Comparison of ENCODE assay signal across 27 cellular contexts in the genomic region with DNA sequence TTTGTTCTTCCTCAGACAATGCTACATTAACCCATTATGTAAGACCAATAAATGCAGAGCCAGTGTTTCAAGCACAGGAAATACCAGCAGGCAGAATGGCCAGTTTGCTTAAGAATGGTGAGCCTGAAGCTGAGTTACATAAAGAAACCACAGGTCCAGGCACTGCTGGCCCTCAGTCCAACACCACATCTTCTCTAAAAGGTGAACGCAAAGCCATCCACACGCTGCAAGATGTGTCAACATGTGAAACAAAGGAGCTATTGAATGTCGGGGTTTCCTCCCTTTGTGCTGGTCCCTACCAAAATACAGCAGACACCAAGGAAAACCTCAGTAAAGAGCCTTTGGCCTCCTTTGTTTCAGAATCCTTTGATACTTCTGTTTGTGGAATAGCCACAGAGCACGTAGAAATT.
DNase-seq lines count a peak whose midpoint lies in the region; ATAC-seq, FAIRE-seq and TF ChIP-seq lines count a peak whose summit lies in the region.
"Had no signal": no experiment of that assay in that cellular context is flagged by ENCODE, and none has a peak within 500 bp of the region (broad histone marks: within the 10 kb centered on the region; RNA-seq: fewer than 3 reads in every experiment).

No MANE protein-coding gene starts in this region.

- intact Hi-C loops in HepG2 (cut with micrococcal nuclease; ENCODE audit: unreplicated experiment) (loop anchor here (5.0 kb wide), 1 partner anchor 56 kb away; no protein-coding TSS in a partner anchor), right lobe of liver (cut with DNase I) (loop anchor here in 1 of 2 donors (10.0 kb wide), 1 partner anchor 114 kb away; no protein-coding TSS in a partner anchor), uterus (cut with DNase I; ENCODE audit: low total_unique reads) (no loop called here), cardiac septum (cut with DNase I) (no loop called here)

- CTCF ChIA-PET in HepG2 (lab: Yijun Ruan, JAX; ENCODE audit: low intra/inter-chr PET ratio, low total read pairs), result no interaction called here

- TF ChIP-seq EP300 in HepG2 (IDR thresholded peaks at IDR 0.05; ENCODE audit: low read depth in 2 of 2, low read length in 2 of 2), result peak in 1 of 2 experiments; percentile 49; a peak in 2 of 4 replicates
- TF ChIP-seq EP300 in HepG2 (CRISPR knock-in tag; IDR thresholded peaks at IDR 0.05; ENCODE audit: borderline replicate concordance), result no peak

- peak; percentile 78 for FAIRE-seq in HepG2 (lab: Jason Lieb, UNC)
- FAIRE-seq: A204.1, GM12891, GM19239 had no signal

- H3K36me3 ChIP-seq in HepG2 (replicated peaks in 1 of 2; ENCODE audit: control insufficient read depth in 1 of 2, insufficient read depth in 2 of 2, low read length in 2 of 2) (peaks cover 15 to 38% of the 10 kb centered on the region in 2 experiments), right lobe of liver (peaks cover 0 to 17% (median 4%) of the 10 kb centered on the region in 4 donors), mesodermal cell (ENCODE audit: control insufficient read depth, insufficient read depth, low read length) (peaks cover 81% of the 10 kb centered on the region), uterus (no peaks in the 10 kb centered on the region)

- DNase-seq in HepG2 (ENCODE audit: low spot score) (peak; percentile 91), right lobe of liver (no peak), dermis blood vessel endothelial cell (peak; percentile 37), NCI-H524 (lab: John Stamatoyannopoulos, UW) (no peak), SW480 (ENCODE audit: low spot score) (no peak), uterus (no peak), cardiac septum (ENCODE audit: low spot score) (no peak)
- DNase-seq: C1 segment of cervical spinal cord; CD4-positive, alpha-beta memory T cell; COR-L47; EL; GDM1; H7; Kasumi-1; NCI-H1105; NCI-H1436 treated with DMSO at 0.1 percent for 48 hours; NCI-H2029; NCI-H446; NCI-H526; Right ventricle myocardium superior; RPMI8226 had no signal

- no peak for TF ChIP-seq RAD21 in HepG2 (CRISPR knock-in tag; IDR thresholded peaks at IDR 0.05)

- H3K9ac ChIP-seq in HepG2 (ENCODE audit: insufficient read depth, low read depth, low read length), result no peak overlapping the region

- H3K4me3 ChIP-seq in HepG2 (replicated peaks in 1 of 3; ENCODE audit: insufficient read depth in 1 of 3, low read depth in 2 of 3, low read length in 3 of 3), result no peak overlapping the region
- H3K4me3 ChIP-seq in right lobe of liver, result no peak overlapping the region
- H3K4me3 ChIP-seq in mesodermal cell (ENCODE audit: extremely low read depth, insufficient read depth, low read length, poor library complexity, severe bottlenecking), result no peak overlapping the region
- H3K4me3 ChIP-seq in uterus, result no peak overlapping the region
- H3K4me3 ChIP-seq: SJSA1 had no signal

- WGBS in HepG2 (ENCODE audit: low lambda C conversion rate), result 26% methylated on average over 4 of the region's 4 CpGs
- 97% methylated on average over 3 of the region's 4 CpGs for WGBS in right lobe of liver (ENCODE audit: insufficient coverage, low coverage, low lambda C conversion rate, missing lambda C conversion rate)
- WGBS in mesodermal cell (ENCODE audit: insufficient coverage in 2 of 2), 2 experiments, result 80 to 87% methylated on average over 4 of the region's 4 CpGs

- ATAC-seq in HepG2 (peak; percentile 78), right lobe of liver (no peak)

- H3K4me1 ChIP-seq in HepG2 (ENCODE audit: insufficient read depth, low read length) (peaks cover 42% of the 10 kb centered on the region), right lobe of liver (peaks cover 0 to 6% (median 0%) of the 10 kb centered on the region in 4 donors), mesodermal cell (ENCODE audit: control insufficient read depth, insufficient read depth, low read length, poor library complexity, severe bottlenecking) (no peaks in the 10 kb centered on the region), uterus (no peaks in the 10 kb centered on the region)
- H3K4me1 ChIP-seq: SJSA1 had no signal

- no peaks in the 10 kb centered on the region for H4K20me1 ChIP-seq in HepG2 (ENCODE audit: insufficient read depth, low read length)

- in situ Hi-C loops in HepG2 (cut with HindIII; ENCODE audit: extremely low pct_ligation_motif_present, low pct_unique_long_range_greater_than_20kb), result no loop called here

- peak overlapping the region; percentile 22 for H3K27ac ChIP-seq in HepG2 (ENCODE audit: extremely low read length, insufficient read depth, low read length)
- no peak overlapping the region for H3K27ac ChIP-seq in right lobe of liver
- peak overlapping the region; percentile 24 for H3K27ac ChIP-seq in mesodermal cell (ENCODE audit: low read depth, low read length, severe bottlenecking)
- H3K27ac ChIP-seq in uterus, result no peak overlapping the region
- H3K27ac ChIP-seq: HL-60, SJSA1 had no signal

- peaks cover 26% of the 10 kb centered on the region for H3K79me2 ChIP-seq in HepG2 (ENCODE audit: insufficient read depth, low read length)

- H3K9me3 ChIP-seq in HepG2 (ENCODE audit: low read length) (no peaks in the 10 kb centered on the region), right lobe of liver (no peaks in the 10 kb centered on the region), mesodermal cell (ENCODE audit: control insufficient read depth, low read length) (no peaks in the 10 kb centered on the region), uterus (no peaks in the 10 kb centered on the region)
- H3K9me3 ChIP-seq: SJSA1 had no signal

- H3K27me3 ChIP-seq in HepG2 (ENCODE audit: control insufficient read depth in 1 of 2, insufficient read depth in 2 of 2, low read length in 2 of 2) (no peaks in the 10 kb centered on the region), right lobe of liver (no peaks in the 10 kb centered on the region), uterus (no peaks in the 10 kb centered on the region)
- H3K27me3 ChIP-seq: SJSA1 had no signal

- H3K4me2 ChIP-seq in HepG2 (ENCODE audit: low read depth, low read length), result peak overlapping the region; percentile 46

- no peak overlapping the region for H2AFZ ChIP-seq in HepG2 (ENCODE audit: low read length)

- POLR2A ChIA-PET in HepG2 (lab: Yijun Ruan, JAX), result interaction anchor here (1.0 kb wide), 2 partner anchors 55 to 88 kb away, joined by 4 read pairs; no protein-coding TSS in a partner anchor

- no peak for TF ChIP-seq POLR2A in HepG2 (IDR thresholded peaks at IDR 0.05; ENCODE audit: insufficient read depth in 1 of 2, low read depth in 2 of 2, low read length in 2 of 2)
- no peak for TF ChIP-seq POLR2A in right lobe of liver (IDR thresholded peaks at IDR 0.05)
- TF ChIP-seq POLR2A in uterus (IDR thresholded peaks at IDR 0.05), result no peak

- TF ChIP-seq CTCF in HepG2 (CRISPR knock-in tag; IDR thresholded peaks at IDR 0.05) (no peak), right lobe of liver (IDR thresholded peaks at IDR 0.05) (no peak), uterus (IDR thresholded peaks at IDR 0.05) (no peak)

- no TSS peak for BruUV-seq in HepG2 (replicated peaks; lab: Mats Ljungman, UMichigan)

TF ChIP-seq in HepG2, 621 proteins besides CTCF, POLR2A, EP300 and RAD21 (continues in another document):
- TF ChIP-seq, protein P1, sequence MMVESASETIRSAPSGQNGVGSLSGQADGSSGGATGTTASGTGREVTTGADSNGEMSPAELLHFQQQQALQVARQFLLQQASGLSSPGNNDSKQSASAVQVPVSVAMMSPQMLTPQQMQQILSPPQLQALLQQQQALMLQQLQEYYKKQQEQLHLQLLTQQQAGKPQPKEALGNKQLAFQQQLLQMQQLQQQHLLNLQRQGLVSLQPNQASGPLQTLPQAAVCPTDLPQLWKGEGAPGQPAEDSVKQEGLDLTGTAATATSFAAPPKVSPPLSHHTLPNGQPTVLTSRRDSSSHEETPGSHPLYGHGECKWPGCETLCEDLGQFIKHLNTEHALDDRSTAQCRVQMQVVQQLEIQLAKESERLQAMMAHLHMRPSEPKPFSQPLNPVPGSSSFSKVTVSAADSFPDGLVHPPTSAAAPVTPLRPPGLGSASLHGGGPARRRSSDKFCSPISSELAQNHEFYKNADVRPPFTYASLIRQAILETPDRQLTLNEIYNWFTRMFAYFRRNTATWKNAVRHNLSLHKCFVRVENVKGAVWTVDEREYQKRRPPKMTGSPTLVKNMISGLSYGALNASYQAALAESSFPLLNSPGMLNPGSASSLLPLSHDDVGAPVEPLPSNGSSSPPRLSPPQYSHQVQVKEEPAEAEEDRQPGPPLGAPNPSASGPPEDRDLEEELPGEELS (CRISPR knock-in tag; IDR thresholded peaks at IDR 0.05), result 0 out of 2 replicates have a peak, but pooled peaks have one; percentile 25
- TF ChIP-seq TCF7 (IDR thresholded peaks at IDR 0.05; ENCODE audit: low read depth) (peak; percentile 74), MTA3 (CRISPR knock-in tag; IDR thresholded peaks at IDR 0.05) (no peak), TBX2 (CRISPR knock-in tag; IDR thresholded peaks at IDR 0.05; ENCODE audit: borderline replicate concordance) (peak; percentile 75; the same call in 1 of the 2 replicates)
- TF ChIP-seq, protein P2, sequence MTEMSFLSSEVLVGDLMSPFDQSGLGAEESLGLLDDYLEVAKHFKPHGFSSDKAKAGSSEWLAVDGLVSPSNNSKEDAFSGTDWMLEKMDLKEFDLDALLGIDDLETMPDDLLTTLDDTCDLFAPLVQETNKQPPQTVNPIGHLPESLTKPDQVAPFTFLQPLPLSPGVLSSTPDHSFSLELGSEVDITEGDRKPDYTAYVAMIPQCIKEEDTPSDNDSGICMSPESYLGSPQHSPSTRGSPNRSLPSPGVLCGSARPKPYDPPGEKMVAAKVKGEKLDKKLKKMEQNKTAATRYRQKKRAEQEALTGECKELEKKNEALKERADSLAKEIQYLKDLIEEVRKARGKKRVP (CRISPR knock-in tag; IDR thresholded peaks at IDR 0.05), result no peak
- TF ChIP-seq, protein P3, sequence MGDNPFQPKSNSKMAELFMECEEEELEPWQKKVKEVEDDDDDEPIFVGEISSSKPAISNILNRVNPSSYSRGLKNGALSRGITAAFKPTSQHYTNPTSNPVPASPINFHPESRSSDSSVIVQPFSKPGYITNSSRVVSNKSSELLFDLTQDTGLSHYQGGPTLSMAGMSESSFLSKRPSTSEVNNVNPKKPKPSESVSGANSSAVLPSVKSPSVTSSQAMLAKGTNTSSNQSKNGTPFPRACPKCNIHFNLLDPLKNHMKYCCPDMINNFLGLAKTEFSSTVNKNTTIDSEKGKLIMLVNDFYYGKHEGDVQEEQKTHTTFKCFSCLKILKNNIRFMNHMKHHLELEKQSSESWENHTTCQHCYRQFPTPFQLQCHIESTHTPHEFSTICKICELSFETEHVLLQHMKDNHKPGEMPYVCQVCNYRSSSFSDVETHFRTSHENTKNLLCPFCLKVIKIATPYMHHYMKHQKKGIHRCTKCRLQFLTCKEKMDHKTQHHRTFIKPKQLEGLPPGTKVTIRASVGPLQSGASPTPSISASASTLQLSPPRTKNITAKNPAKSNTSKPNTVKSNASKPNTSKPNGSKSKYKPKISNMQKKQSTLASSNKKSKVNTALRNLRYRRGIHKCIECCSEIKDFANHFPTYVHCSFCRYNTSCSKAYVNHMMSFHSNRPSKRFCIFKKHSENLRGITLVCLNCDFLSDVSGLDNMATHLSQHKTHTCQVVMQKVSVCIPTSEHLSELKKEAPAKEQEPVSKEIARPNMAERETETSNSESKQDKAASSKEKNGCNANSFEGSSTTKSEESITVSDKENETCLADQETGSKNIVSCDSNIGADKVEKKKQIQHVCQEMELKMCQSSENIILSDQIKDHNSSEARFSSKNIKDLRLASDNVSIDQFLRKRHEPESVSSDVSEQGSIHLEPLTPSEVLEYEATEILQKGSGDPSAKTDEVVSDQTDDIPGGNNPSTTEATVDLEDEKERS (CRISPR knock-in tag; IDR thresholded peaks at IDR 0.05), result no peak

Comparison
In these comparisons a context has a peak if more than half of its experiments do, and no peak if none do; other contexts are left out.
1. DNase-seq: peak in HepG2 (single experiment) and dermis blood vessel endothelial cell (single experiment); none in right lobe of liver (0 of 3), NCI-H524 (0 of 2), SW480 (single experiment), uterus (0 of 2) and cardiac septum (single experiment).
2. H3K27ac ChIP-seq: peak in HepG2 (single experiment) and mesodermal cell (single experiment); none in right lobe of liver (0 of 3) and uterus (0 of 2).